Comparison of ENCODE assay signal across 8 cellular contexts in the genomic region with DNA sequence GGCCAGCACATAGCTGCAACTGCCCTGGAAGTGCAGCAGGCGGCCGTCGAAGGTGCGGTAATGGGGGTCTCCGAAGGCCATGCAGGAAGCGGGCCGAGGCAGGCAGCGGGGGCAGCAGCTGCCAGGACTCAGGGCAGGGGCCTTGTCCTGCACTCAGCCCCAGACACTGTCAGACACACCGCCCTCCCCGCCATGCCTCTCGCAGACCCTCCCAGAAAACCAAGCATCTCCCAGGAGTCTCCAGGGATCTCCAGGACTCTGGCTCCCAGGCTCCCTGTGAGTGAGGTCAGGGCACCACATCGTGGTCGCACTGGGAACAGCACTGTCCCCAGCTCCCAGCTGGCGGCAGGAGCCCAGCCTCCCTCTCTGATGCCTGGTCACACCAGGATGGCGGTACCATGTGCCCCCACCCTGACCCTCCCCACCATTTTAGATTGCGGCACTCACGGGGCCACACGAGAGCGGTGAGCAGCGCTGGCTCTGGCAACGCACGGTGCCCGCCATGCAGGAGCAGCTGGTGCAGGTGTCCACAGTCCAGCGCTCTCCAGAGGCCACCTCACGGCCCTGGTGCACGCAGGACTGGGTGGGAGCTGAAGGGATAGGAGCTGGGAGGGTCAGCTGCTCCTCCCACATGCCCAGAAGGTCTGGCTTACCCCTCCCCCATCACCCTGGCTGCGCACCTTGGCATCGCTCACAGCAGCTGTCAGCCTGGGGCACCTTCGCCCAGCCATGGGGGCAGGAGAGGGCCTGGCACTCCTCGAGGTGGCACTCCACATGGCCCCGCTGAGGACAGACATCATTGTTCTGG. TPM values are rescaled to one million over a fixed set of nuclear protein-coding genes. Genes with fewer than 3 reads are reported as not detected.
DNase-seq lines count a peak whose midpoint lies in the region; ATAC-seq and TF ChIP-seq lines count a peak whose summit lies in the region.

No MANE protein-coding gene starts in this region.

- ATAC-seq in HG03521 (IDR thresholded peaks at IDR 0.05; ENCODE audit: unreplicated experiment): no peak
- ATAC-seq in GM18858 (IDR thresholded peaks at IDR 0.05; ENCODE audit: unreplicated experiment): no peak

- H3K9me3 ChIP-seq in CD4-positive, alpha-beta memory T cell (ENCODE audit: control insufficient read depth in 1 of 2, low read length in 2 of 2): no peaks in the 10 kb centered on the region

- peaks cover 3% of the 10 kb centered on the region for H3K4me1 ChIP-seq in CD4-positive, alpha-beta memory T cell (ENCODE audit: insufficient read depth, low read length)

- no peak overlapping the region for H3K4me3 Mint-ChIP-seq in HFFc6
- H3K4me3 Mint-ChIP-seq in nephron: no peak overlapping the region
- H3K4me3 Mint-ChIP-seq in CD4-positive, alpha-beta memory T cell: no peak overlapping the region

- H3K36me3 Mint-ChIP-seq in HFFc6 (ENCODE audit: low read depth) (no peaks in the 10 kb centered on the region), nephron (ENCODE audit: low read depth) (no peaks in the 10 kb centered on the region)
- no peaks in the 10 kb centered on the region for H3K36me3 Mint-ChIP-seq in CD4-positive, alpha-beta memory T cell

- POLR2A ChIA-PET in CD4-positive, alpha-beta memory T cell (lab: Charles Lee; ENCODE audit: partially characterized antibody): no interaction called here

- H3K27me3 ChIP-seq in CD4-positive, alpha-beta memory T cell (ENCODE audit: insufficient read depth, low read length): no peaks in the 10 kb centered on the region

- no peak overlapping the region for H3K27ac Mint-ChIP-seq in HFFc6
- no peak overlapping the region for H3K27ac Mint-ChIP-seq in nephron
- no peak overlapping the region for H3K27ac Mint-ChIP-seq in CD4-positive, alpha-beta memory T cell

- DNase-seq in C1 segment of cervical spinal cord (lab: John Stamatoyannopoulos, UW): peak in 11 of 14 donors; percentile 13 to 78 (median 33)
- DNase-seq in HFFc6: peak; percentile 40
- DNase-seq in epithelial cell of esophagus (ENCODE audit: low read depth): peak; percentile 70
- DNase-seq in CD4-positive, alpha-beta memory T cell: no peak

- H3K4me3 ChIP-seq in epithelial cell of esophagus (ENCODE audit: low read length): no peak overlapping the region
- H3K4me3 ChIP-seq in CD4-positive, alpha-beta memory T cell (ENCODE audit: low read length in 2 of 2): no peak overlapping the region

- H3K27ac ChIP-seq in CD4-positive, alpha-beta memory T cell (ENCODE audit: low read depth, low read length): no peak overlapping the region

- no peaks in the 10 kb centered on the region for H3K4me1 Mint-ChIP-seq in HFFc6 (ENCODE audit: low read depth)
- peaks cover 4% of the 10 kb centered on the region for H3K4me1 Mint-ChIP-seq in nephron
- peaks cover 0 to 7% (median 2%) of the 10 kb centered on the region in 4 donors for H3K4me1 Mint-ChIP-seq in CD4-positive, alpha-beta memory T cell

- intact Hi-C loops in CD4-positive, alpha-beta memory T cell (cut with micrococcal nuclease): no loop called here

- CTCF ChIA-PET in CD4-positive, alpha-beta memory T cell (lab: Charles Lee; ENCODE audit: partially characterized antibody): interaction anchor here (1.1 to 7.1 kb wide), 4 partner anchors 13 to 453 kb away, joined by 4 to 68 read pairs (median 33); a partner anchor contains a TSS

- H3K9me3 Mint-ChIP-seq in HFFc6: no peaks in the 10 kb centered on the region
- H3K9me3 Mint-ChIP-seq in nephron: no peaks in the 10 kb centered on the region
- H3K9me3 Mint-ChIP-seq in CD4-positive, alpha-beta memory T cell: no peaks in the 10 kb centered on the region

- H3K27me3 Mint-ChIP-seq in HFFc6 (ENCODE audit: insufficient read depth) (peaks cover 16% of the 10 kb centered on the region; the same call in 1 of the 2 replicates), nephron (ENCODE audit: low read depth) (peaks cover 3% of the 10 kb centered on the region)
- H3K27me3 Mint-ChIP-seq in CD4-positive, alpha-beta memory T cell: peaks cover 0 to 3% of the 10 kb centered on the region in 2 donors

- TF ChIP-seq CTCF in HFFc6 (IDR thresholded peaks at IDR 0.05) (peak; percentile 77), epithelial cell of esophagus (IDR thresholded peaks at IDR 0.05; ENCODE audit: insufficient read depth, low read depth, low read length, missing control alignments) (peak; percentile 87), nephron (IDR thresholded peaks at IDR 0.05; ENCODE audit: unreplicated experiment in 3 of 3) (peak; percentile 70 to 77 (median 77))

- H3K36me3 ChIP-seq in CD4-positive, alpha-beta memory T cell (ENCODE audit: insufficient read depth, low read length): no peaks in the 10 kb centered on the region

TF ChIP-seq in PFSK-1, 5 proteins besides CTCF, POLR2A, EP300 and RAD21:
- TF ChIP-seq FOXP2 (optimal IDR thresholded peaks at IDR 0.05; ENCODE audit: borderline replicate concordance, extremely low read depth, extremely low read length, insufficient read depth) (peak; percentile 44), SIN3A (IDR thresholded peaks at IDR 0.05; ENCODE audit: borderline replicate concordance, insufficient read depth, low read length) (no peak)

RNA-seq across cellular contexts. Expression of a gene that starts 17.5 kb away (rescaled TPM):
- 100 to 1,000 TPM; 179 to 212 (median 193) TPM for total RNA-seq in HFFc6 (2021; fragmentation: NEBNext Ultra II Directional; extraction: Animal tissue kit (Norgen Biotek cat#: 25700))
- polyA plus RNA-seq in PFSK-1 (2012; ENCODE audit: insufficient read length, low read depth): 291 TPM
- 10 to 100 TPM; 74.6 to 75.5 TPM for total RNA-seq in CD4-positive, alpha-beta memory T cell
- polyA plus RNA-seq in CD4-positive, alpha-beta memory T cell: 100 to 1,000 TPM; 274 to 392 TPM

RNA-seq across cellular contexts. Expression of a gene that starts 30.4 kb away (rescaled TPM):
- under 1 TPM in 2 of 6 experiments, not detected in 4; 0.05 to 0.07 TPM for total RNA-seq in HFFc6 (2021; fragmentation: NEBNext Ultra II Directional; extraction: Animal tissue kit (Norgen Biotek cat#: 25700))
- 2.2 TPM for polyA plus RNA-seq in PFSK-1 (2012; ENCODE audit: insufficient read length, low read depth)
- under 1 TPM; 0.39 to 0.55 TPM for total RNA-seq in CD4-positive, alpha-beta memory T cell
- not detected for polyA plus RNA-seq in CD4-positive, alpha-beta memory T cell

RNA-seq across cellular contexts. Expression of a gene that starts 49.9 kb away (rescaled TPM):
- total RNA-seq in HFFc6 (2021; fragmentation: NEBNext Ultra II Directional; extraction: Animal tissue kit (Norgen Biotek cat#: 25700)): 100 to 1,000 TPM; 492 to 540 (median 512) TPM
- 190 TPM for polyA plus RNA-seq in PFSK-1 (2012; ENCODE audit: insufficient read length, low read depth)
- under 1 TPM in 1 of 2 experiments, not detected in 1; 0.06 TPM for total RNA-seq in CD4-positive, alpha-beta memory T cell
- not detected for polyA plus RNA-seq in CD4-positive, alpha-beta memory T cell

RNA-seq across cellular contexts. Expression of a gene that starts 57.6 kb away (rescaled TPM):
- under 1 TPM in 1 of 6 experiments, not detected in 5; 0.09 TPM for total RNA-seq in HFFc6 (2021; fragmentation: NEBNext Ultra II Directional; extraction: Animal tissue kit (Norgen Biotek cat#: 25700))
- not detected for polyA plus RNA-seq in PFSK-1 (2012; ENCODE audit: insufficient read length, low read depth)
- total RNA-seq in CD4-positive, alpha-beta memory T cell: 1 to 10 TPM; 7.2 to 9.1 TPM
- polyA plus RNA-seq in CD4-positive, alpha-beta memory T cell: 10 to 100 TPM; 14.4 to 27.8 TPM

Comparison
In these comparisons a context has a peak if more than half of its experiments do, and no peak if none do; other contexts are left out.
1. DNase-seq: peak in C1 segment of cervical spinal cord (11 of 14), HFFc6 (single experiment) and epithelial cell of esophagus (single experiment); none in CD4-positive, alpha-beta memory T cell (0 of 5).
2. RNA of a gene that starts 49.9 kb away (total RNA-seq): 492 to 540 TPM in HFFc6; 0.06 TPM in CD4-positive, alpha-beta memory T cell; every median in the first group is over 100 times any median in the second.
3. Peak in every context shown above with its lines, with median percentiles within 50 percentile points of each other: CTCF ChIP-seq.